Comparison of ENCODE assay signal across 21 cellular contexts in the genomic region with DNA sequence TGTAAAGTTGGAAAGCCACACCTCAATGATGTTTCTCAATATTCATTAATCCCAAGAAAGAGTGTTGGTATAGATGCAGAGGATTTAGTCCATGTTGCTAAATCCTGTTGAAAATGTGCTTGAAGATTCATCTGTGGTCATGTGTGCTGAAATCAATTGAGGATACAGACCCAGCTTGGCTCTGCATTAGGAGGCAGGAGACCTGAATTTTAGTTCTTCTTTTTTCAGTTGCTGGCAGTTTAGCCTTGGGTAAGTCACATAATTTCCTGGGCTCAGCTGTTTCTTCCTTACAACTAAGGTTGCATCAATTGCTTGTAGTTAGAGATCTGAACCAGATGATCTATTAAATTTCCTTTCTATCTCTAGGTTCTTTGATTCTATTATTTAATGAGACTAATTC.
"Had no signal": no experiment of that assay in that cellular context is flagged by ENCODE, and none has a peak within 500 bp of the region (broad histone marks: within the 10 kb centered on the region; RNA-seq: fewer than 3 reads in every experiment).

No MANE protein-coding gene starts in this region.

- H3K9me3 Mint-ChIP-seq: activated naive CD4-positive, alpha-beta T cell treated with anti-CD3 and anti-CD28 coated beads, Interleukin-2, amount 50 U/mL, for 24 hours; effector memory CD8-positive, alpha-beta T cell; immature natural killer cell; memory B cell; neural progenitor cell; stimulated activated naive CD8-positive, alpha-beta T cell treated with anti-CD3 and anti-CD28 coated beads, Interleukin-15, Interleukin-2, amounts not matched to agents 100 ng/mL and 50 ng/mL, for 24 hours had no signal

- H3K9me3 ChIP-seq: adrenal gland, esophagus squamous epithelium, prostate gland, tibial nerve had no signal

- DNase-seq: activated CD4-positive, alpha-beta T cell treated with anti-CD3 and anti-CD28 coated beads, Interleukin-2, amount 50 U/mL, for 1 hour; activated CD4-positive, CD25-positive, alpha-beta regulatory T cell treated with anti-CD3 and anti-CD28 coated beads, Interleukin-2, amount 50 U/mL, for 72 hours; activated CD8-positive, alpha-beta memory T cell treated with anti-CD3 and anti-CD28 coated beads for 24 hours; activated CD8-positive, alpha-beta memory T cell treated with anti-CD3 and anti-CD28 coated beads, Interleukin-2, amount 50 U/mL, for 48 hours; activated gamma-delta T cell; activated T-cell treated with anti-CD3 and anti-CD28 coated beads, Interleukin-2, amount 50 U/mL, for 48 hours; adrenal gland; effector memory CD8-positive, alpha-beta T cell; esophagus squamous epithelium; immature natural killer cell; left ventricle myocardium superior; right cardiac atrium; stimulated activated CD4-positive, alpha-beta T cell treated with anti-CD3 and anti-CD28 coated beads, Interleukin-2, amount 100 ng/mL, for 24 hours had no signal

- H3K27me3 ChIP-seq: adrenal gland, cardiac muscle cell, esophagus squamous epithelium, neural progenitor cell, tibial nerve had no signal

- H2AFZ ChIP-seq: neural progenitor cell had no signal

- H3K4me3 Mint-ChIP-seq: activated naive CD4-positive, alpha-beta T cell treated with anti-CD3 and anti-CD28 coated beads, Interleukin-2, amount 50 U/mL, for 24 hours; effector memory CD8-positive, alpha-beta T cell; immature natural killer cell; memory B cell; neural progenitor cell; stimulated activated naive CD8-positive, alpha-beta T cell treated with anti-CD3 and anti-CD28 coated beads, Interleukin-15, Interleukin-2, amounts not matched to agents 100 ng/mL and 50 ng/mL, for 24 hours had no signal

- H3K4me3 ChIP-seq: adrenal gland, cardiac muscle cell, esophagus squamous epithelium, neural progenitor cell, prostate gland, tibial nerve had no signal

- H3K27ac ChIP-seq: adrenal gland, cardiac muscle cell, esophagus squamous epithelium, neural progenitor cell, prostate gland, tibial nerve, VCaP had no signal

- ATAC-seq: effector memory CD8-positive, alpha-beta T cell; left ventricle myocardium superior; right cardiac atrium had no signal

- H3K4me2 ChIP-seq: neural progenitor cell had no signal

- H3K27ac Mint-ChIP-seq: activated naive CD4-positive, alpha-beta T cell treated with anti-CD3 and anti-CD28 coated beads, Interleukin-2, amount 50 U/mL, for 24 hours; effector memory CD8-positive, alpha-beta T cell; immature natural killer cell; memory B cell; stimulated activated naive CD8-positive, alpha-beta T cell treated with anti-CD3 and anti-CD28 coated beads, Interleukin-15, Interleukin-2, amounts not matched to agents 100 ng/mL and 50 ng/mL, for 24 hours had no signal

- H3K4me1 Mint-ChIP-seq: activated naive CD4-positive, alpha-beta T cell treated with anti-CD3 and anti-CD28 coated beads, Interleukin-2, amount 50 U/mL, for 24 hours had no signal

- H3K36me3 Mint-ChIP-seq: activated naive CD4-positive, alpha-beta T cell treated with anti-CD3 and anti-CD28 coated beads, Interleukin-2, amount 50 U/mL, for 24 hours had no signal

- H3K36me3 ChIP-seq: adrenal gland, cardiac muscle cell, esophagus squamous epithelium, neural progenitor cell, prostate gland, tibial nerve had no signal

- H3K27me3 Mint-ChIP-seq: activated naive CD4-positive, alpha-beta T cell treated with anti-CD3 and anti-CD28 coated beads, Interleukin-2, amount 50 U/mL, for 24 hours; effector memory CD8-positive, alpha-beta T cell; memory B cell had no signal

- H3K4me1 ChIP-seq: adrenal gland had no signal
